17 cellular contexts compared by ENCODE assay signal in genomic region chr12:103858335-103858734, GRCh38. TPM values are rescaled to one million over a fixed set of nuclear protein-coding genes. Genes with fewer than 3 reads are reported as not detected.
A peak's percentile ranks its signal among the peaks of the same experiment; 100 is the strongest.
DNase-seq lines count a peak whose midpoint lies in the region; ATAC-seq and TF ChIP-seq lines count a peak whose summit lies in the region.
"Had no signal": no experiment of that assay in that cellular context is flagged by ENCODE, and none has a peak within 500 bp of the region (broad histone marks: within the 10 kb centered on the region; RNA-seq: fewer than 3 reads in every experiment).

No MANE protein-coding gene starts in this region.

- H3F3A ChIP-seq in GM23248 (ENCODE audit: insufficient read depth), result peaks cover 8% of the 10 kb centered on the region; the same call in 1 of the 2 replicates

- peaks cover 51% of the 10 kb centered on the region for H3K4me1 Mint-ChIP-seq in mesothelial cell of epicardium

- H3K9ac ChIP-seq in GM23248 (no peak overlapping the region), mucosa of rectum (ENCODE audit: low read depth in 1 of 2, low read length in 2 of 2) (no peak overlapping the region), stomach smooth muscle (ENCODE audit: low read length in 2 of 2) (peak overlapping the region; percentile 34 to 55)

- in situ Hi-C loops in GM23248 (cut with MboI) (no loop called here), brain microvascular endothelial cell (cut with HindIII; ENCODE audit: low pct_ligation_motif_present, low sequenced_read_pairs) (no loop called here)

- H3K4me2 ChIP-seq in GM23248 (ENCODE audit: unreplicated experiment), result no peak overlapping the region

- H3K9me3 ChIP-seq in GM23248 (ENCODE audit: low read depth), result no peaks in the 10 kb centered on the region
- H3K9me3 ChIP-seq in mucosa of rectum (ENCODE audit: control insufficient read depth in 2 of 2, low read length in 2 of 2), result no peaks in the 10 kb centered on the region
- no peaks in the 10 kb centered on the region for H3K9me3 ChIP-seq in stomach smooth muscle (ENCODE audit: control insufficient read depth in 2 of 2, low read length in 2 of 2)
- H3K9me3 ChIP-seq: left ventricle myocardium inferior had no signal

- H3K4me3 ChIP-seq in GM23248, result no peak overlapping the region
- H3K4me3 ChIP-seq in brain microvascular endothelial cell (ENCODE audit: low read depth, low read length), result no peak overlapping the region
- H3K4me3 ChIP-seq in mucosa of rectum (ENCODE audit: low read length in 2 of 2), result no peak overlapping the region
- H3K4me3 ChIP-seq in stomach smooth muscle (ENCODE audit: low read length in 2 of 2), result peak overlapping the region in 1 of 2 donors; percentile 22
- H3K4me3 ChIP-seq: K562, left ventricle myocardium inferior, skin epidermis had no signal

- TF ChIP-seq CTCF in brain microvascular endothelial cell (IDR thresholded peaks at IDR 0.05; ENCODE audit: low read depth, low read length, missing control alignments) (no peak), mesothelial cell of epicardium (IDR thresholded peaks at IDR 0.05; ENCODE audit: unreplicated experiment) (no peak)

- H3K4me1 ChIP-seq in GM23248 (ENCODE audit: insufficient read depth) (peaks cover 21% of the 10 kb centered on the region), mucosa of rectum (ENCODE audit: control insufficient read depth in 2 of 2, insufficient read depth in 2 of 2, low read length in 2 of 2) (peaks cover 14 to 15% of the 10 kb centered on the region in 2 donors), stomach smooth muscle (ENCODE audit: control insufficient read depth, insufficient read depth, low read length) (peaks cover 53% of the 10 kb centered on the region)

- no peaks in the 10 kb centered on the region for H3K36me3 ChIP-seq in GM23248 (ENCODE audit: low read depth)
- no peaks in the 10 kb centered on the region for H3K36me3 ChIP-seq in brain microvascular endothelial cell (replicated peaks)
- H3K36me3 ChIP-seq in mucosa of rectum (ENCODE audit: control insufficient read depth in 2 of 2, insufficient read depth in 2 of 2, low read length in 2 of 2), result no peaks in the 10 kb centered on the region
- H3K36me3 ChIP-seq in stomach smooth muscle (ENCODE audit: control insufficient read depth in 2 of 2, insufficient read depth in 2 of 2, low read length in 2 of 2), result no peaks in the 10 kb centered on the region
- H3K36me3 ChIP-seq: left ventricle myocardium inferior had no signal

- DNase-seq in GM23248 (no peak), brain microvascular endothelial cell (no peak), mesothelial cell of epicardium (ENCODE audit: low spot score in 2 of 2, unreplicated experiment in 2 of 2) (no peak), left ventricle myocardium superior (no peak), dedifferentiated amniotic fluid mesenchymal stem cell (ENCODE audit: extremely low spot score) (no peak), NCI-H187 treated with DMSO at 0.1 percent for 48 hours (lab: John Stamatoyannopoulos, UW) (no peak)
- DNase-seq: DND-41; NCI-H2081; NCI-H446 treated with DMSO at 0.1 percent for 48 hours; stimulated activated CD4-positive, alpha-beta T cell treated with anti-CD3 and anti-CD28 coated beads, Interleukin-2, amount 100 ng/mL, for 48 hours had no signal

- H3K9me2 ChIP-seq in GM23248 (ENCODE audit: insufficient read depth), result no peaks in the 10 kb centered on the region

- H4K20me1 ChIP-seq in GM23248 (ENCODE audit: insufficient read depth), result no peaks in the 10 kb centered on the region

- no peaks in the 10 kb centered on the region for H3K9me3 Mint-ChIP-seq in mesothelial cell of epicardium
- H3K9me3 Mint-ChIP-seq: brain had no signal

- peaks cover 2% of the 10 kb centered on the region for H3K36me3 Mint-ChIP-seq in mesothelial cell of epicardium
- H3K36me3 Mint-ChIP-seq: activated naive CD8-positive, alpha-beta T cell; brain had no signal

- no peak overlapping the region for H3K4me3 Mint-ChIP-seq in mesothelial cell of epicardium
- H3K4me3 Mint-ChIP-seq: activated naive CD8-positive, alpha-beta T cell; brain had no signal

- H3K79me2 ChIP-seq in GM23248 (ENCODE audit: insufficient read depth), result no peaks in the 10 kb centered on the region

- intact Hi-C loops in left ventricle myocardium superior (cut with micrococcal nuclease), result no loop called here

- no peak overlapping the region for H3K27ac ChIP-seq in GM23248
- H3K27ac ChIP-seq in brain microvascular endothelial cell, result peak overlapping the region; percentile 79
- peak overlapping the region; percentile 78 to 95 for H3K27ac ChIP-seq in mucosa of rectum (ENCODE audit: low read depth in 2 of 2, low read length in 2 of 2)
- peak overlapping the region; percentile 100 for H3K27ac ChIP-seq in stomach smooth muscle (ENCODE audit: low read length)

- no peak overlapping the region for H3K27ac Mint-ChIP-seq in mesothelial cell of epicardium
- H3K27ac Mint-ChIP-seq: activated naive CD8-positive, alpha-beta T cell had no signal

- H3K27me3 Mint-ChIP-seq in mesothelial cell of epicardium (ENCODE audit: low read depth), result no peaks in the 10 kb centered on the region
- H3K27me3 Mint-ChIP-seq: activated naive CD8-positive, alpha-beta T cell; brain had no signal

- no peak for ATAC-seq in left ventricle myocardium superior

- WGBS in GM23248 (ENCODE audit: low coverage in 1 of 2, low lambda C conversion rate in 2 of 2, missing lambda C conversion rate in 2 of 2), 2 experiments, result 97 to 99% methylated on average over 8 of the region's 8 CpGs

- H3K27me3 ChIP-seq in GM23248 (replicated peaks; ENCODE audit: insufficient read depth), result no peaks in the 10 kb centered on the region
- no peaks in the 10 kb centered on the region for H3K27me3 ChIP-seq in brain microvascular endothelial cell (replicated peaks)
- H3K27me3 ChIP-seq in mucosa of rectum (ENCODE audit: control insufficient read depth in 2 of 2, insufficient read depth in 2 of 2, low read length in 2 of 2), result no peaks in the 10 kb centered on the region
- H3K27me3 ChIP-seq in stomach smooth muscle (ENCODE audit: control insufficient read depth in 1 of 2, insufficient read depth in 2 of 2, low read length in 2 of 2), result no peaks in the 10 kb centered on the region

- peak overlapping the region; percentile 83; the same call in 1 of the 2 replicates for H2AFZ ChIP-seq in GM23248

RNA-seq across cellular contexts. Expression of gene NT5DC3, which starts 17.3 kb away (rescaled TPM):
- total RNA-seq in GM23248 (2014; rRNA removed; shearing (Covaris generic)), result 4.3 and 5.2 TPM in 2 replicates
- 3.2 and 3.4 TPM in 2 replicates for polyA plus RNA-seq in GM23248 (2016; fragmentation: Nextera tagmentation; extraction: Ambion mirVana)
- 7.7 to 9.1 TPM (median 8.7 TPM) in 3 replicates for total RNA-seq in mesothelial cell of epicardium
- total RNA-seq in left ventricle myocardium superior, result 3.3 TPM

Comparison
In these comparisons a context has a peak if more than half of its experiments do, and no peak if none do; other contexts are left out.
1. H3K9ac ChIP-seq: peak in stomach smooth muscle (2 of 2); none in GM23248 (single experiment) and mucosa of rectum (0 of 2).